8 cellular contexts compared by ENCODE assay signal in genomic region chr3:140922634-140923033, GRCh38. TPM values are rescaled to one million over a fixed set of nuclear protein-coding genes. Genes with fewer than 3 reads are reported as not detected.
DNase-seq lines count a peak whose midpoint lies in the region; ATAC-seq and TF ChIP-seq lines count a peak whose summit lies in the region.

No MANE protein-coding gene starts in this region.

- no peaks in the 10 kb centered on the region for H3K36me3 ChIP-seq in BJ (ENCODE audit: control insufficient read depth, insufficient read depth, low read length)
- H3K36me3 ChIP-seq in GM23338 (ENCODE audit: insufficient read depth): no peaks in the 10 kb centered on the region
- no peaks in the 10 kb centered on the region for H3K36me3 ChIP-seq in ovary

- H3K79me2 ChIP-seq in GM23338 (replicated peaks; ENCODE audit: insufficient read depth): no peaks in the 10 kb centered on the region

- no peak overlapping the region for H3K27ac ChIP-seq in GM23338 (ENCODE audit: low read depth)
- H3K27ac ChIP-seq in ovary: no peak overlapping the region

- H3K4me3 ChIP-seq in BJ (ENCODE audit: low read depth, low read length) (no peak overlapping the region), GM23338 (no peak overlapping the region), ovary (no peak overlapping the region)

- ATAC-seq in GM23338 (peak; percentile 93), HG03521 (IDR thresholded peaks at IDR 0.05; ENCODE audit: unreplicated experiment) (no peak)

- H3K4me1 ChIP-seq in GM23338 (ENCODE audit: insufficient read depth): no peaks in the 10 kb centered on the region
- H3K4me1 ChIP-seq in ovary (ENCODE audit: insufficient read depth): no peaks in the 10 kb centered on the region

- no peaks in the 10 kb centered on the region for H3F3A ChIP-seq in GM23338 (replicated peaks; ENCODE audit: low read depth)

- WGBS in ovary, 3 donors: 3 to 21% (median 11%) methylated on average over 1 of the region's 1 CpG

- no peaks in the 10 kb centered on the region for H3K27me3 Mint-ChIP-seq in GM23338 (ENCODE audit: insufficient read depth, low read depth, poor library complexity)

- H3K9me2 ChIP-seq in GM23338 (ENCODE audit: insufficient read depth): no peaks in the 10 kb centered on the region

- peaks cover 1% of the 10 kb centered on the region for H3K27me3 ChIP-seq in BJ (ENCODE audit: control insufficient read depth, insufficient read depth, low read length)
- no peaks in the 10 kb centered on the region for H3K27me3 ChIP-seq in GM23338 (ENCODE audit: insufficient read depth)
- no peaks in the 10 kb centered on the region for H3K27me3 ChIP-seq in ovary

- intact Hi-C loops in ovary (cut with DNase I): no loop called here

- CTCF ChIA-PET in BJ (lab: Yijun Ruan, JAX): interaction anchor here (0.7 to 1.7 kb wide), 6 partner anchors 10 to 183 kb away, joined by 3 to 6 read pairs (median 5); no protein-coding TSS in a partner anchor

- no peak for TF ChIP-seq POLR2A in ovary (IDR thresholded peaks at IDR 0.05)

- no peaks in the 10 kb centered on the region for H3K36me3 Mint-ChIP-seq in GM23338 (ENCODE audit: low read depth)

- H3K4me3 Mint-ChIP-seq in GM23338: no peak overlapping the region

- H3K27ac Mint-ChIP-seq in GM23338: no peak overlapping the region

- H3K9me3 Mint-ChIP-seq in GM23338: no peaks in the 10 kb centered on the region

- no peaks in the 10 kb centered on the region for H3K9me3 ChIP-seq in ovary

- H4K20me1 ChIP-seq in GM23338 (replicated peaks; ENCODE audit: insufficient read depth): no peaks in the 10 kb centered on the region

- H2AFZ ChIP-seq in GM23338: no peak overlapping the region; the same call in 1 of the 2 replicates

- peaks cover 1% of the 10 kb centered on the region; the same call in 2 of the 3 replicates for H3K4me1 Mint-ChIP-seq in GM23338

- TF ChIP-seq EP300 in ovary (IDR thresholded peaks at IDR 0.05): no peak

- no peak for DNase-seq in BJ (ENCODE audit: low read depth)
- peak; percentile 70 for DNase-seq in GM23338 (ENCODE audit: low spot score)
- peak; percentile 26 for DNase-seq in SW480 (ENCODE audit: low spot score)
- DNase-seq in iris pigment epithelial cell (ENCODE audit: low read depth): peak; percentile 54
- no peak for DNase-seq in putamen (ENCODE audit: low spot score)
- DNase-seq in H4 (ENCODE audit: low spot score): no peak
- no peak for DNase-seq in ovary

- no peak overlapping the region for H3K4me2 ChIP-seq in GM23338

- POLR2A ChIA-PET in BJ (lab: Charles Lee): no interaction called here

- peak; percentile 63 for TF ChIP-seq CTCF in BJ (IDR thresholded peaks at IDR 0.05; ENCODE audit: insufficient read depth, low read depth, low read length)
- peak; percentile 59 to 65 for TF ChIP-seq CTCF in GM23338 (conservative IDR thresholded peaks at IDR 0.05; ENCODE audit: low read depth in 2 of 2)
- no peak for TF ChIP-seq CTCF in ovary (IDR thresholded peaks at IDR 0.05)

TF ChIP-seq in GM23338, 12 proteins besides CTCF, POLR2A, EP300 and RAD21 (continues in another document):
- TF ChIP-seq CREB1 (CRISPR knock-in tag; IDR thresholded peaks at IDR 0.05; ENCODE audit: low read depth) (no peak), POLR2AphosphoS5 (IDR thresholded peaks at IDR 0.05; ENCODE audit: low read depth) (no peak), NANOG (IDR thresholded peaks at IDR 0.05; ENCODE audit: borderline replicate concordance) (no peak), ETS1 (IDR thresholded peaks at IDR 0.05) (no peak), ZNF114 (CRISPR knock-in tag; IDR thresholded peaks at IDR 0.05) (no peak), REST (IDR thresholded peaks at IDR 0.05; ENCODE audit: unreplicated experiment) (no peak), JUNB (IDR thresholded peaks at IDR 0.05; ENCODE audit: unreplicated experiment) (no peak), EZH2phosphoT487 (IDR thresholded peaks at IDR 0.05; ENCODE audit: unreplicated experiment) (no peak), EZH2 (IDR thresholded peaks at IDR 0.05; ENCODE audit: low read depth, unreplicated experiment) (no peak)

RNA-seq across cellular contexts. Expression of gene SLC25A36, which starts 19.0 kb away (rescaled TPM):
- polyA plus RNA-seq in BJ (2011; rRNA removed) (32.0 and 64.1 TPM in 2 replicates), GM23338 (2016; fragmentation: Nextera tagmentation; extraction: Ambion mirVana) (93.7 and 113 TPM in 2 replicates), ovary (10 to 100 TPM; 34.7 to 45.4 TPM)
- polyA minus RNA-seq in BJ (2011; rRNA and poly(A)+ RNA removed): 24.0 and 25.9 TPM in 2 replicates
- total RNA-seq in GM23338 (2014; rRNA removed; shearing (Covaris generic)): 123 and 135 TPM in 2 replicates
- 41.9 and 49.7 TPM in 2 replicates for total RNA-seq in H4 (2014; rRNA removed; shearing (Covaris generic))
- total RNA-seq in ovary: 10 to 100 TPM; 73.4 to 99.3 (median 76.6) TPM

Comparison
In these comparisons a context has a peak if more than half of its experiments do, and no peak if none do; other contexts are left out.
1. DNase-seq: peak in GM23338 (single experiment), SW480 (single experiment) and iris pigment epithelial cell (single experiment); none in BJ (single experiment), putamen (single experiment), H4 (single experiment) and ovary (0 of 5).
2. CTCF ChIP-seq: peak in BJ (single experiment) and GM23338 (2 of 2); none in ovary (0 of 3).